31 cellular contexts compared by ENCODE assay signal in genomic region chr14:104378636-104379225, GRCh38.
"Had no signal": no experiment of that assay in that cellular context is flagged by ENCODE, and none has a peak within 500 bp of the region (broad histone marks: within the 10 kb centered on the region; RNA-seq: fewer than 3 reads in every experiment).

No MANE protein-coding gene starts in this region.

- H3K4me1 Mint-ChIP-seq: activated CD4-positive, alpha-beta T cell treated with anti-CD3 and anti-CD28 coated beads, Interleukin-2, amount 10 ng/mL, durations not matched to agents 7 days and 5 days; activated CD8-positive, alpha-beta memory T cell treated with anti-CD3 and anti-CD28 coated beads, Interleukin-2, amount 10 ng/mL, durations not matched to agents 7 days and 5 days; activated naive CD8-positive, alpha-beta T cell treated with anti-CD3 and anti-CD28 coated beads, Interleukin-2, amount 50 U/mL, for 24 hours had no signal

- H3K27ac ChIP-seq: body of pancreas, ovary, psoas muscle, thyroid gland, upper lobe of right lung, WERI-Rb-1 had no signal

- H3K4me3 Mint-ChIP-seq: activated CD4-positive, alpha-beta T cell treated with anti-CD3 and anti-CD28 coated beads, Interleukin-2, amount 10 ng/mL, durations not matched to agents 7 days and 5 days; activated CD8-positive, alpha-beta memory T cell treated with anti-CD3 and anti-CD28 coated beads, Interleukin-2, amount 10 ng/mL, durations not matched to agents 7 days and 5 days; activated CD8-positive, alpha-beta T cell treated with anti-CD3 and anti-CD28 coated beads for 36 hours; activated naive CD8-positive, alpha-beta T cell treated with anti-CD3 and anti-CD28 coated beads, Interleukin-2, amount 50 U/mL, for 24 hours; effector memory CD8-positive, alpha-beta T cell; stimulated activated naive CD8-positive, alpha-beta T cell treated with anti-CD3 and anti-CD28 coated beads, Interleukin-15, Interleukin-2, amounts not matched to agents 100 ng/mL and 50 ng/mL, for 24 hours had no signal

- H3K9me3 ChIP-seq: body of pancreas, thyroid gland, upper lobe of right lung had no signal

- H3K27ac Mint-ChIP-seq: activated CD4-positive, alpha-beta T cell treated with anti-CD3 and anti-CD28 coated beads, Interleukin-2, amount 10 ng/mL, durations not matched to agents 7 days and 5 days; activated CD8-positive, alpha-beta memory T cell treated with anti-CD3 and anti-CD28 coated beads, Interleukin-2, amount 10 ng/mL, durations not matched to agents 7 days and 5 days; activated CD8-positive, alpha-beta T cell treated with anti-CD3 and anti-CD28 coated beads for 36 hours; activated naive CD8-positive, alpha-beta T cell treated with anti-CD3 and anti-CD28 coated beads, Interleukin-2, amount 50 U/mL, for 24 hours; effector memory CD8-positive, alpha-beta T cell; stimulated activated naive CD8-positive, alpha-beta T cell treated with anti-CD3 and anti-CD28 coated beads, Interleukin-15, Interleukin-2, amounts not matched to agents 100 ng/mL and 50 ng/mL, for 24 hours had no signal

- H3K27me3 ChIP-seq: body of pancreas, ovary, thyroid gland had no signal

- H3K27me3 Mint-ChIP-seq: activated CD8-positive, alpha-beta T cell treated with anti-CD3 and anti-CD28 coated beads for 36 hours; activated naive CD8-positive, alpha-beta T cell treated with anti-CD3 and anti-CD28 coated beads, Interleukin-2, amount 50 U/mL, for 24 hours; stimulated activated naive CD8-positive, alpha-beta T cell treated with anti-CD3 and anti-CD28 coated beads, Interleukin-15, Interleukin-2, amounts not matched to agents 100 ng/mL and 50 ng/mL, for 24 hours had no signal

- H3K4me1 ChIP-seq: body of pancreas, psoas muscle, thyroid gland, upper lobe of right lung had no signal

- DNase-seq: activated CD4-positive, alpha-beta T cell treated with anti-CD3 and anti-CD28 coated beads, Interleukin-2, amount 10 ng/mL, durations not matched to agents 7 days and 5 days; activated CD4-positive, CD25-positive, alpha-beta regulatory T cell treated with anti-CD3 and anti-CD28 coated beads, Interleukin-2, amount 50 U/mL, for 72 hours; activated CD8-positive, alpha-beta memory T cell treated with anti-CD3 and anti-CD28 coated beads, Interleukin-2, amount 10 ng/mL, durations not matched to agents 7 days and 5 days; activated CD8-positive, alpha-beta T cell treated with anti-CD3 and anti-CD28 coated beads for 36 hours; activated effector memory CD4-positive, alpha-beta T cell treated with anti-CD3 and anti-CD28 coated beads, Interleukin-2, amount 50 U/mL, for 16 hours; activated naive CD4-positive, alpha-beta T cell treated with anti-CD3 and anti-CD28 coated beads, Interleukin-2, amount 50 U/mL, for 16 hours; activated naive CD8-positive, alpha-beta T cell treated with anti-CD3 and anti-CD28 coated beads, Interleukin-2, amount 50 U/mL, for 24 hours; activated T-cell treated with anti-CD3 and anti-CD28 coated beads for 4 hours; body of pancreas; central memory CD4-positive, alpha-beta T cell; effector memory CD8-positive, alpha-beta T cell; hippocampal formation; left colon; naive thymus-derived CD4-positive, alpha-beta T cell; ovary; right cardiac atrium; stimulated activated CD4-positive, alpha-beta T cell treated with anti-CD3 and anti-CD28 coated beads, Interleukin-1b, Interleukin-23, amount 100 ng/mL, for 48 hours; substantia nigra; T-helper 1 cell; thyroid gland; upper lobe of right lung; WERI-Rb-1 had no signal

- H3K36me3 Mint-ChIP-seq: activated CD8-positive, alpha-beta memory T cell treated with anti-CD3 and anti-CD28 coated beads, Interleukin-2, amount 10 ng/mL, durations not matched to agents 7 days and 5 days had no signal

- H3K4me3 ChIP-seq: body of pancreas, lung, ovary, psoas muscle, thyroid gland, upper lobe of right lung had no signal

- H3K36me3 ChIP-seq: ovary, thyroid gland, upper lobe of right lung, WERI-Rb-1 had no signal

- FAIRE-seq: colon, endothelial cell of umbilical vein, frontal cortex, islet of Langerhans, TTC549 had no signal

- ATAC-seq: activated CD8-positive, alpha-beta memory T cell treated with anti-CD3 and anti-CD28 coated beads, Interleukin-2, amount 10 ng/mL, durations not matched to agents 7 days and 5 days; activated CD8-positive, alpha-beta T cell treated with anti-CD3 and anti-CD28 coated beads for 36 hours; activated naive CD8-positive, alpha-beta T cell treated with anti-CD3 and anti-CD28 coated beads, Interleukin-2, amount 50 U/mL, for 24 hours; body of pancreas; effector memory CD8-positive, alpha-beta T cell; esophagus mucosa; left colon; naive thymus-derived CD4-positive, alpha-beta T cell; psoas muscle; right cardiac atrium; upper lobe of right lung had no signal
